ENCODE assay signal across 2 cellular contexts in the genomic region with DNA sequence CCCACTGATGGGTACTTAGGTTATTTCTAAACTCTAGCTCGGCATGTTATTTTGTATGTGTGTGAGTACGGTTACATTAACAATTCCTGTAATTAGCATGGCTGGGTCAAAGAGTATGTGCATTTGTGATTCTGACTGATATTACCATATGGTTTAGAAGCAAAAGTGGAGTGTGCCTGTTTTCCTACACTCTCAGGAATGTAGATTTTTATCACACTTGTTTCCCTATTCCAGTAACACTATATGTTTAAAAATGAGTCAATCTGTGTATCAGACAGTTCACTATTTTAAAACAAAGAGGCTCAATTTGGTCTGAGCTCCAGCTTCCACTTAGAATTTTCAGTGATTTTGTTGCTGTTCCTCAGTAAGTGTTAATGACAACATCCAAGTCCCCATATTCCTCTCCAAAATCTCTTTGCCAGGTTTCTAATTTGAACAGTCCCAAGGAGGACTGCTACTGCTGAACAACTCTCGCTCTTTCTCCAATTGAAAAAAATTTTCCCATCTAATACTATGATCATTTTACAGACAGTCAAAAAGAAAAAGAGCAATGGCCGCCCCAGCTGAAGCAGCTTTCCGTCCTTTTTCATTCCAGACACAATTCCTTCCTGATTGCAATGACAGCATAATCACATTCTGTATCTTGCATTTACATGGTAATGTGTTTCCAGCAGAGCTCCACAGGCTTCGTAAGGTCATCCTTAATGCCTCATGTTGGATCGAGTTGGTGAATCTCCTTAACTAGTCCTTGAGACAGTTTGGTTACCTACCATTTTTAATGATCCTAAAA.
TF ChIP-seq lines count a peak whose summit lies in the region.

No MANE protein-coding gene starts in this region.

TF ChIP-seq in WTC11, 78 proteins besides CTCF, POLR2A, EP300 and RAD21:
- TF ChIP-seq IRF1 (CRISPR knock-in tag; IDR thresholded peaks at IDR 0.05), result no peak
- TF ChIP-seq NFE2L1 (CRISPR knock-in tag; IDR thresholded peaks at IDR 0.05), result 0 out of 2 replicates have a peak, but pooled peaks have one; percentile 29
- TF ChIP-seq TEAD1 (CRISPR knock-in tag; IDR thresholded peaks at IDR 0.05), result 0 out of 2 replicates have a peak, but pooled peaks have one; percentile 35
- TF ChIP-seq JUN (CRISPR knock-in tag; IDR thresholded peaks at IDR 0.05), result no peak

TF ChIP-seq in H1, 55 proteins besides CTCF, POLR2A, EP300 and RAD21:
- TF ChIP-seq NRF1 (IDR thresholded peaks at IDR 0.05; ENCODE audit: low read depth, low read length) (no peak), CHD2 (IDR thresholded peaks at IDR 0.05; ENCODE audit: low read length) (no peak), NANOG (IDR thresholded peaks at IDR 0.05; ENCODE audit: insufficient read depth, low read depth, low read length, poor library complexity, severe bottlenecking) (no peak), SP4 (IDR thresholded peaks at IDR 0.05; ENCODE audit: low read length) (no peak), EGR1 (IDR thresholded peaks at IDR 0.05; ENCODE audit: borderline replicate concordance, low read depth, low read length) (no peak), BACH1 (IDR thresholded peaks at IDR 0.05; ENCODE audit: low read length) (no peak), ZNF274 (IDR thresholded peaks at IDR 0.05; ENCODE audit: borderline replicate concordance, extremely low read depth, low read length) (no peak), RFX5 (IDR thresholded peaks at IDR 0.05; ENCODE audit: borderline replicate concordance, low read depth, low read length) (no peak), YY1 (IDR thresholded peaks at IDR 0.05; ENCODE audit: low read depth, low read length) (no peak), TEAD4 (IDR thresholded peaks at IDR 0.05; ENCODE audit: low read depth, low read length) (no peak), GTF2F1 (IDR thresholded peaks at IDR 0.05; ENCODE audit: borderline replicate concordance, low read depth, low read length) (no peak), CTBP2 (IDR thresholded peaks at IDR 0.05; ENCODE audit: borderline replicate concordance, insufficient read depth, insufficient read length, low read length) (no peak), ATF3 (IDR thresholded peaks at IDR 0.05; ENCODE audit: insufficient read depth, low read depth, low read length) (no peak), BRCA1 (IDR thresholded peaks at IDR 0.05; ENCODE audit: low read depth, low read length) (no peak), CBX8 (IDR thresholded peaks at IDR 0.05; ENCODE audit: borderline replicate concordance, low read depth, low read length) (no peak), SP1 (IDR thresholded peaks at IDR 0.05; ENCODE audit: low read depth, low read length) (no peak)
- TF ChIP-seq, protein P1, sequence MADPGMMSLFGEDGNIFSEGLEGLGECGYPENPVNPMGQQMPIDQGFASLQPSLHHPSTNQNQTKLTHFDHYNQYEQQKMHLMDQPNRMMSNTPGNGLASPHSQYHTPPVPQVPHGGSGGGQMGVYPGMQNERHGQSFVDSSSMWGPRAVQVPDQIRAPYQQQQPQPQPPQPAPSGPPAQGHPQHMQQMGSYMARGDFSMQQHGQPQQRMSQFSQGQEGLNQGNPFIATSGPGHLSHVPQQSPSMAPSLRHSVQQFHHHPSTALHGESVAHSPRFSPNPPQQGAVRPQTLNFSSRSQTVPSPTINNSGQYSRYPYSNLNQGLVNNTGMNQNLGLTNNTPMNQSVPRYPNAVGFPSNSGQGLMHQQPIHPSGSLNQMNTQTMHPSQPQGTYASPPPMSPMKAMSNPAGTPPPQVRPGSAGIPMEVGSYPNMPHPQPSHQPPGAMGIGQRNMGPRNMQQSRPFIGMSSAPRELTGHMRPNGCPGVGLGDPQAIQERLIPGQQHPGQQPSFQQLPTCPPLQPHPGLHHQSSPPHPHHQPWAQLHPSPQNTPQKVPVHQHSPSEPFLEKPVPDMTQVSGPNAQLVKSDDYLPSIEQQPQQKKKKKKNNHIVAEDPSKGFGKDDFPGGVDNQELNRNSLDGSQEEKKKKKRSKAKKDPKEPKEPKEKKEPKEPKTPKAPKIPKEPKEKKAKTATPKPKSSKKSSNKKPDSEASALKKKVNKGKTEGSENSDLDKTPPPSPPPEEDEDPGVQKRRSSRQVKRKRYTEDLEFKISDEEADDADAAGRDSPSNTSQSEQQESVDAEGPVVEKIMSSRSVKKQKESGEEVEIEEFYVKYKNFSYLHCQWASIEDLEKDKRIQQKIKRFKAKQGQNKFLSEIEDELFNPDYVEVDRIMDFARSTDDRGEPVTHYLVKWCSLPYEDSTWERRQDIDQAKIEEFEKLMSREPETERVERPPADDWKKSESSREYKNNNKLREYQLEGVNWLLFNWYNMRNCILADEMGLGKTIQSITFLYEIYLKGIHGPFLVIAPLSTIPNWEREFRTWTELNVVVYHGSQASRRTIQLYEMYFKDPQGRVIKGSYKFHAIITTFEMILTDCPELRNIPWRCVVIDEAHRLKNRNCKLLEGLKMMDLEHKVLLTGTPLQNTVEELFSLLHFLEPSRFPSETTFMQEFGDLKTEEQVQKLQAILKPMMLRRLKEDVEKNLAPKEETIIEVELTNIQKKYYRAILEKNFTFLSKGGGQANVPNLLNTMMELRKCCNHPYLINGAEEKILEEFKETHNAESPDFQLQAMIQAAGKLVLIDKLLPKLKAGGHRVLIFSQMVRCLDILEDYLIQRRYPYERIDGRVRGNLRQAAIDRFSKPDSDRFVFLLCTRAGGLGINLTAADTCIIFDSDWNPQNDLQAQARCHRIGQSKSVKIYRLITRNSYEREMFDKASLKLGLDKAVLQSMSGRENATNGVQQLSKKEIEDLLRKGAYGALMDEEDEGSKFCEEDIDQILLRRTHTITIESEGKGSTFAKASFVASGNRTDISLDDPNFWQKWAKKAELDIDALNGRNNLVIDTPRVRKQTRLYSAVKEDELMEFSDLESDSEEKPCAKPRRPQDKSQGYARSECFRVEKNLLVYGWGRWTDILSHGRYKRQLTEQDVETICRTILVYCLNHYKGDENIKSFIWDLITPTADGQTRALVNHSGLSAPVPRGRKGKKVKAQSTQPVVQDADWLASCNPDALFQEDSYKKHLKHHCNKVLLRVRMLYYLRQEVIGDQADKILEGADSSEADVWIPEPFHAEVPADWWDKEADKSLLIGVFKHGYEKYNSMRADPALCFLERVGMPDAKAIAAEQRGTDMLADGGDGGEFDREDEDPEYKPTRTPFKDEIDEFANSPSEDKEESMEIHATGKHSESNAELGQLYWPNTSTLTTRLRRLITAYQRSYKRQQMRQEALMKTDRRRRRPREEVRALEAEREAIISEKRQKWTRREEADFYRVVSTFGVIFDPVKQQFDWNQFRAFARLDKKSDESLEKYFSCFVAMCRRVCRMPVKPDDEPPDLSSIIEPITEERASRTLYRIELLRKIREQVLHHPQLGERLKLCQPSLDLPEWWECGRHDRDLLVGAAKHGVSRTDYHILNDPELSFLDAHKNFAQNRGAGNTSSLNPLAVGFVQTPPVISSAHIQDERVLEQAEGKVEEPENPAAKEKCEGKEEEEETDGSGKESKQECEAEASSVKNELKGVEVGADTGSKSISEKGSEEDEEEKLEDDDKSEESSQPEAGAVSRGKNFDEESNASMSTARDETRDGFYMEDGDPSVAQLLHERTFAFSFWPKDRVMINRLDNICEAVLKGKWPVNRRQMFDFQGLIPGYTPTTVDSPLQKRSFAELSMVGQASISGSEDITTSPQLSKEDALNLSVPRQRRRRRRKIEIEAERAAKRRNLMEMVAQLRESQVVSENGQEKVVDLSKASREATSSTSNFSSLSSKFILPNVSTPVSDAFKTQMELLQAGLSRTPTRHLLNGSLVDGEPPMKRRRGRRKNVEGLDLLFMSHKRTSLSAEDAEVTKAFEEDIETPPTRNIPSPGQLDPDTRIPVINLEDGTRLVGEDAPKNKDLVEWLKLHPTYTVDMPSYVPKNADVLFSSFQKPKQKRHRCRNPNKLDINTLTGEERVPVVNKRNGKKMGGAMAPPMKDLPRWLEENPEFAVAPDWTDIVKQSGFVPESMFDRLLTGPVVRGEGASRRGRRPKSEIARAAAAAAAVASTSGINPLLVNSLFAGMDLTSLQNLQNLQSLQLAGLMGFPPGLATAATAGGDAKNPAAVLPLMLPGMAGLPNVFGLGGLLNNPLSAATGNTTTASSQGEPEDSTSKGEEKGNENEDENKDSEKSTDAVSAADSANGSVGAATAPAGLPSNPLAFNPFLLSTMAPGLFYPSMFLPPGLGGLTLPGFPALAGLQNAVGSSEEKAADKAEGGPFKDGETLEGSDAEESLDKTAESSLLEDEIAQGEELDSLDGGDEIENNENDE (IDR thresholded peaks at IDR 0.05; ENCODE audit: insufficient replicate concordance, low read length), result no peak
- TF ChIP-seq, protein P2, sequence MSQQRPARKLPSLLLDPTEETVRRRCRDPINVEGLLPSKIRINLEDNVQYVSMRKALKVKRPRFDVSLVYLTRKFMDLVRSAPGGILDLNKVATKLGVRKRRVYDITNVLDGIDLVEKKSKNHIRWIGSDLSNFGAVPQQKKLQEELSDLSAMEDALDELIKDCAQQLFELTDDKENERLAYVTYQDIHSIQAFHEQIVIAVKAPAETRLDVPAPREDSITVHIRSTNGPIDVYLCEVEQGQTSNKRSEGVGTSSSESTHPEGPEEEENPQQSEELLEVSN (IDR thresholded peaks at IDR 0.05), result no peak
TF ChIP-seq in H1: peak in this region for 0.
